In the genomic region with DNA sequence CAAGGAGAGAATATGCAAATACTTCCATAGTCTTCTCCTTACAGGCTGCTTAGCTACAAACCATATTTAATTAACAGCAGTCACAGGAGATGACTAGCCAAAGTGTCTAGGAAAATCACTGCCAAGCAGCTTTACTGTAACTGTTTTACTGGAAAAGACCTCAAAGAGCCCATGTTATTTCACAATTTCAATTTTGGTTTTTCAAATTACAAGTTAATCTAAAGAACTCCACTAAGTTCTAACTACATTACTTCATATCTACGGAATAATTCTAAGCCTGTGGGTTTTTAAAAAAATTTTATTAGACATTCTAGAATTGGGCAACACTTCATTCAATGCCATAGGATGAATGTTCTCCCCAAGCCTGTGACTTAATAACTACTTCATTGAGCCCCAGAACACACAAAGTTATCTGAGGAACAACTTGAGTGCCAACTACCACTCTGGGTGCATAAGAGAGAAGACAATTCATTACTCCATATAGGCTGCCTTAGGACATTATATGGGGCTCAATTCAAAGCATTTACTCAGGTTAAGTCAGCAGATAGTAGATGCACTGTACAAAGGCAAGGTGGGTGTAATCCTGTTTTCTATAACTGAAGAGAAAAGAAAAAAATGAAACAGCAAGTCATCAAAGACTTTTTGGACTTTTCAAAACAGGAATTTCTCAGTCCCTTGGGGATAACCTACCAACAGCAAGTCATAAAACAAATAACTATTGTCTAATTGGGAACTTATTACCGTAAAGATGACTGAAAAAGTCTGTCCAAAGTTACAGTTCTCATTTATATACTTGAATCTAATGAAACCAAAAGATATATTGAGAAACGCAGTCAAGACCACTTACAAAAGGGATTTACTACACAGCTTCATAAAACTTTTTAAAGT, we compare ENCODE assay signal across 18 cellular contexts. TPM values are rescaled to one million over a fixed set of nuclear protein-coding genes. Genes with fewer than 3 reads are reported as not detected.
DNase-seq lines count a peak whose midpoint lies in the region; ATAC-seq and TF ChIP-seq lines count a peak whose summit lies in the region.
"Had no signal": no experiment of that assay in that cellular context is flagged by ENCODE, and none has a peak within 500 bp of the region (broad histone marks: within the 10 kb centered on the region; RNA-seq: fewer than 3 reads in every experiment).

No MANE protein-coding gene starts in this region.

- H3K4me3 ChIP-seq in aorta (ENCODE audit: low read length in 2 of 2): no peak overlapping the region
- H3K4me3 ChIP-seq: gastroesophageal sphincter, upper lobe of left lung had no signal

- H3K4me1 ChIP-seq in aorta (ENCODE audit: control insufficient read depth in 1 of 2, insufficient read depth in 2 of 2, low read length in 2 of 2): peaks cover 3 to 15% of the 10 kb centered on the region in 2 donors

- H3K9me3 Mint-ChIP-seq in activated naive CD4-positive, alpha-beta T cell treated with anti-CD3 and anti-CD28 coated beads, Interleukin-2, amount 50 U/mL, for 72 hours: no peaks in the 10 kb centered on the region

- H3K27me3 ChIP-seq in aorta (ENCODE audit: control insufficient read depth in 1 of 2, insufficient read depth in 2 of 2, low read length in 1 of 2): no peaks in the 10 kb centered on the region
- H3K27me3 ChIP-seq: gastroesophageal sphincter, upper lobe of left lung had no signal

- intact Hi-C loops in aorta (cut with DNase I): no loop called here

- ATAC-seq in activated naive CD4-positive, alpha-beta T cell treated with anti-CD3 and anti-CD28 coated beads, Interleukin-2, amount 50 U/mL, for 72 hours: peak in 1 of 2 donors; percentile 26
- ATAC-seq in SK-N-SH treated with all-trans-retinoic acid at 6 μM for 48 hours (peak; percentile 27; the same call in 1 of the 3 replicates), aorta (ENCODE audit: low FRiP score) (peak; percentile 56), GM18498 (IDR thresholded peaks at IDR 0.05; ENCODE audit: unreplicated experiment) (no peak)
- ATAC-seq: gastroesophageal sphincter had no signal

- no peaks in the 10 kb centered on the region for H3K36me3 ChIP-seq in aorta (ENCODE audit: control insufficient read depth in 1 of 2, insufficient read depth in 2 of 2, low read length in 1 of 2)
- H3K36me3 ChIP-seq: gastroesophageal sphincter had no signal

- peak overlapping the region; percentile 70 to 74 for H3K27ac Mint-ChIP-seq in activated naive CD4-positive, alpha-beta T cell treated with anti-CD3 and anti-CD28 coated beads, Interleukin-2, amount 50 U/mL, for 72 hours
- H3K27ac Mint-ChIP-seq: nephron progenitor cell had no signal

- DNase-seq in activated naive CD4-positive, alpha-beta T cell treated with anti-CD3 and anti-CD28 coated beads, Interleukin-2, amount 50 U/mL, for 72 hours (ENCODE audit: low spot score in 2 of 2): no peak
- no peak for DNase-seq in activated naive CD4-positive, alpha-beta T cell treated with anti-CD3 and anti-CD28 coated beads, Interleukin-2, amount 50 U/mL, for 16 hours
- peak; percentile 93 for DNase-seq in fibroblast of peridontal ligament (ENCODE audit: extremely low read depth)
- DNase-seq in aorta: no peak
- DNase-seq in NCI-H1694 (lab: John Stamatoyannopoulos, UW): no peak
- no peak for DNase-seq in OCI-M2 (lab: John Stamatoyannopoulos, UW; ENCODE audit: unreplicated experiment)
- DNase-seq: activated gamma-delta T cell, cortex of kidney, GDM1, kidney glomerular epithelial cell, NCI-H1105 treated with DMSO at 0.1 percent for 48 hours, NCI-H69, nephron progenitor cell, SIG-M5, upper lobe of left lung had no signal

- no peak overlapping the region for H3K27ac ChIP-seq in aorta (ENCODE audit: low read depth in 1 of 2, low read length in 2 of 2)
- H3K27ac ChIP-seq: gastroesophageal sphincter, upper lobe of left lung had no signal

- 52 to 61% methylated on average over 3 of the region's 3 CpGs for WGBS in aorta, 2 donors

- H3K36me3 Mint-ChIP-seq in activated naive CD4-positive, alpha-beta T cell treated with anti-CD3 and anti-CD28 coated beads, Interleukin-2, amount 50 U/mL, for 72 hours: peaks cover 4 to 20% of the 10 kb centered on the region in 2 donors

- H3K9me3 ChIP-seq in aorta (ENCODE audit: control insufficient read depth, low read length): no peaks in the 10 kb centered on the region
- H3K9me3 ChIP-seq: gastroesophageal sphincter, upper lobe of left lung had no signal

TF ChIP-seq in SK-N-SH treated with all-trans-retinoic acid at 6 μM for 48 hours, 23 proteins besides CTCF, POLR2A, EP300 and RAD21:
- TF ChIP-seq ISL1 (CRISPR knock-in tag; IDR thresholded peaks at IDR 0.05): peak; percentile 68
- no peak for TF ChIP-seq ZC3H10 (CRISPR knock-in tag; IDR thresholded peaks at IDR 0.05)
- no peak for TF ChIP-seq ZFP30 (CRISPR knock-in tag; IDR thresholded peaks at IDR 0.05)
- TF ChIP-seq BACH2 (CRISPR knock-in tag; IDR thresholded peaks at IDR 0.05; ENCODE audit: borderline replicate concordance): no peak

RNA-seq across cellular contexts. Expression of a gene that starts 33.0 kb away (rescaled TPM):
- total RNA-seq in activated naive CD4-positive, alpha-beta T cell treated with anti-CD3 and anti-CD28 coated beads, Interleukin-2, amount 50 U/mL, for 72 hours: 100 to 1,000 TPM; 189 to 505 TPM
- 100 to 1,000 TPM; 279 to 297 TPM for total RNA-seq in aorta
- polyA plus RNA-seq in aorta: 10 to 100 TPM; 34.1 to 78.3 TPM
